8 cellular contexts compared by ENCODE assay signal in genomic region chr3:32392530-32393302, GRCh38. TPM values are rescaled to one million over a fixed set of nuclear protein-coding genes. Genes with fewer than 3 reads are reported as not detected.
DNase-seq lines count a peak whose midpoint lies in the region; ATAC-seq, FAIRE-seq and TF ChIP-seq lines count a peak whose summit lies in the region.

No MANE protein-coding gene starts in this region.

- no peaks in the 10 kb centered on the region for H3K9me1 ChIP-seq in K562 (ENCODE audit: control insufficient read depth, insufficient read depth, low read length)

- FAIRE-seq in K562 (lab: Jason Lieb, UNC): peak; percentile 32

- H3K27me3 ChIP-seq in K562 (ENCODE audit: control insufficient read depth in 2 of 2, insufficient read depth in 2 of 2, low read length in 2 of 2): peaks cover 28 to 43% of the 10 kb centered on the region in 2 experiments

- TF ChIP-seq EP300 in K562 (IDR thresholded peaks at IDR 0.05; ENCODE audit: low read length): no peak

- H4K20me1 ChIP-seq in OCI-LY7 (ENCODE audit: insufficient read depth, low read length) (no peaks in the 10 kb centered on the region), K562 (replicated peaks; ENCODE audit: control insufficient read depth, insufficient read depth, low read length) (no peaks in the 10 kb centered on the region)

- TF ChIP-seq RAD21 in K562 (CRISPR knock-in tag; conservative IDR thresholded peaks at IDR 0.05 in 1 of 2, IDR thresholded peaks at IDR 0.05 in 1 of 2): no peak

- H3K9me3 ChIP-seq in OCI-LY7 (ENCODE audit: low read length) (no peaks in the 10 kb centered on the region), K562 (replicated peaks; ENCODE audit: control insufficient read depth, insufficient read depth, low read depth, low read length) (no peaks in the 10 kb centered on the region)

- peak overlapping the region in 1 of 2 experiments; percentile 79; a peak in 2 of 4 replicates for H3K9ac ChIP-seq in K562 (ENCODE audit: insufficient read depth in 1 of 2, low read depth in 2 of 2, low read length in 2 of 2)

- peak overlapping the region; percentile 92 for H3K4me2 ChIP-seq in OCI-LY7 (ENCODE audit: low read length)
- no peak overlapping the region for H3K4me2 ChIP-seq in K562 (ENCODE audit: insufficient read depth, low read length)

- peak overlapping the region; percentile 68; the same call in 1 of the 2 replicates for H2AFZ ChIP-seq in OCI-LY7 (ENCODE audit: low read length)
- 0 out of 2 replicates have a peak overlapping the region, but pooled peaks have one; percentile 66 for H2AFZ ChIP-seq in K562 (ENCODE audit: low read depth, low read length)

- POLR2A ChIA-PET in OCI-LY7 (lab: Charles Lee) (interaction anchor here (0.8 to 1.2 kb wide), 2 partner anchors 34 to 80 kb away, joined by 4 to 5 read pairs; no protein-coding TSS in a partner anchor), K562 (lab: Yijun Ruan, JAX) (no interaction called here)

- TF ChIP-seq POLR2A in K562 (conservative IDR thresholded peaks at IDR 0.05) (no peak), GM18505 (IDR thresholded peaks at IDR 0.05; ENCODE audit: borderline replicate concordance, extremely low read depth, insufficient read depth, insufficient read length) (no peak)

- no TSS peak for BruUV-seq in OCI-LY7 (replicated peaks; lab: Mats Ljungman, UMichigan)
- no TSS peak for BruUV-seq in K562 (replicated peaks; lab: Mats Ljungman, UMichigan)

- WGBS in K562 (ENCODE audit: insufficient coverage, low coverage, missing lambda C conversion rate): 19% methylated on average over 15 of the region's 18 CpGs

- CTCF ChIA-PET in OCI-LY7 (lab: Charles Lee; ENCODE audit: unreplicated experiment): no interaction called here
- CTCF ChIA-PET in K562 (lab: Yijun Ruan, JAX; ENCODE audit: low intra/inter-chr PET ratio): no interaction called here

- DNase-seq in OCI-LY7 (ENCODE audit: low spot score) (no peak), K562 (ENCODE audit: extremely low read depth in 1 of 4, low spot score in 3 of 4) (no peak), iPS-NIHi7 (ENCODE audit: extremely low spot score) (peak; percentile 20), KBM-7 (no peak)
- DNase-seq in stimulated activated CD4-positive, alpha-beta T cell treated with anti-CD3 and anti-CD28 coated beads, Interleukin-1b, Interleukin-23, amount 100 ng/mL, for 48 hours: peak; percentile 37

- H3K36me3 ChIP-seq in OCI-LY7 (ENCODE audit: insufficient read depth, low read length) (no peaks in the 10 kb centered on the region; the same call in 1 of the 2 replicates), K562 (ENCODE audit: control insufficient read depth, insufficient read depth, low read length) (no peaks in the 10 kb centered on the region)

- peaks cover 64% of the 10 kb centered on the region for H3K4me1 ChIP-seq in OCI-LY7 (ENCODE audit: insufficient read depth, low read length, poor library complexity, severe bottlenecking)
- peaks cover 0 to 12% of the 10 kb centered on the region in 2 experiments; a peak in 2 of 5 replicates for H3K4me1 ChIP-seq in K562 (replicated peaks in 1 of 2; ENCODE audit: control insufficient read depth in 2 of 2, insufficient read depth in 2 of 2, low read length in 2 of 2)

- in situ Hi-C loops in K562 (cut with MboI) (no loop called here), KBM-7 (cut with MboI; ENCODE audit: low pct_unique_long_range_greater_than_20kb, low sequenced_read_pairs) (no loop called here)

- TF ChIP-seq CTCF in OCI-LY7 (conservative IDR thresholded peaks at IDR 0.05; ENCODE audit: low read length): peak; percentile 40; the same call in 1 of the 2 replicates
- TF ChIP-seq CTCF in K562 (IDR thresholded peaks at IDR 0.05 in 2 of 3, conservative IDR thresholded peaks at IDR 0.05 in 1 of 3; ENCODE audit: insufficient read depth in 2 of 3, low read depth in 1 of 3, low read length in 3 of 3): no peak

- H3K9me2 ChIP-seq in OCI-LY7 (ENCODE audit: insufficient read depth, low read length): no peaks in the 10 kb centered on the region

- H3K27ac ChIP-seq in OCI-LY7 (ENCODE audit: low read depth, low read length, poor library complexity, severe bottlenecking): no peak overlapping the region
- no peak overlapping the region for H3K27ac ChIP-seq in K562 (ENCODE audit: extremely low read depth, low read depth, low read length)

- intact Hi-C loops in OCI-LY7 (cut with micrococcal nuclease; ENCODE audit: unreplicated experiment) (no loop called here), K562 (cut with micrococcal nuclease) (no loop called here)

- H3K4me3 ChIP-seq in OCI-LY7 (ENCODE audit: low read depth, low read length, poor library complexity, severe bottlenecking) (peak overlapping the region; percentile 87), K562 (no peak overlapping the region; the same call in 1 of the 2 replicates)

- H3K79me2 ChIP-seq in OCI-LY7 (ENCODE audit: insufficient read depth, low read depth, low read length) (0 out of 2 replicates have a peak, but pooled peaks cover 4% of the 10 kb centered on the region), K562 (ENCODE audit: control insufficient read depth, insufficient read depth, low read length) (no peaks in the 10 kb centered on the region)

- ATAC-seq in GM19351 (IDR thresholded peaks at IDR 0.05; ENCODE audit: unreplicated experiment) (peak; percentile 18), K562 (peak; percentile 48), HG03045 (IDR thresholded peaks at IDR 0.05; ENCODE audit: unreplicated experiment) (no peak), GM18505 (IDR thresholded peaks at IDR 0.05; ENCODE audit: unreplicated experiment) (no peak)

TF ChIP-seq in K562, 482 proteins besides CTCF, POLR2A, EP300 and RAD21 (continues in another document):
- TF ChIP-seq UBTF (IDR thresholded peaks at IDR 0.05; ENCODE audit: borderline replicate concordance in 1 of 2, low read depth in 2 of 2, low read length in 2 of 2) (no peak), HCFC1 (IDR thresholded peaks at IDR 0.05; ENCODE audit: low read depth, low read length) (no peak), MYNN (IDR thresholded peaks at IDR 0.05) (no peak), MYNN (CRISPR knock-in tag; IDR thresholded peaks at IDR 0.05) (no peak), E2F8 (IDR thresholded peaks at IDR 0.05; ENCODE audit: low read depth, partially characterized antibody) (no peak), DIDO1 (tag; IDR thresholded peaks at IDR 0.05; ENCODE audit: low read depth) (no peak)

RNA-seq across cellular contexts. Expression of gene CMTM7, which starts 1.1 kb away (rescaled TPM):
- total RNA-seq in OCI-LY7 (2014; rRNA removed; shearing (Covaris generic)): 13.2 and 16.0 TPM in 2 replicates
- total RNA-seq in OCI-LY7 (2022) (19.0 TPM in 2 replicates), K562 (2014; rRNA removed) (not detected in 2 replicates), K562 (2014; rRNA removed; fragmentation: Illumina TruSeq; extraction: Trizol) (0.16 TPM in 1 of 2 replicates, not detected in the other), K562 (2015; rRNA removed; fragmentation: Illumina TruSeq; extraction: Trizol) (not detected in 2 replicates), K562 (2021) (0.38 and 0.49 TPM in 2 replicates)
- total RNA-seq in K562 (2011; cell fraction: chromatin; rRNA removed; ENCODE audit: low replicate concordance): 0.42 and 0.67 TPM in 2 replicates
- 0.53 and 1.0 TPM in 2 replicates for total RNA-seq in K562 (2011; cell fraction: nucleolus; rRNA removed)
- 0.73 and 0.92 TPM in 2 replicates for total RNA-seq in K562 (2011; cell fraction: nucleoplasm; rRNA removed)
- polyA plus RNA-seq in K562 (2011; rRNA removed) (0.96 and 1.6 TPM in 2 replicates), K562 (2014; fragmentation: Illumina TruSeq; extraction: Trizol) (0.25 and 0.33 TPM in 2 replicates), K562 (2014; fragmentation: Nextera tagmentation; extraction: Ambion mirVana) (under 1 TPM in 1 of 2 experiments, not detected in 1; 0.03 TPM), K562 (2014; rRNA removed) (0.27 and 0.42 TPM in 2 replicates)
- polyA plus RNA-seq in K562 (2011; cell fraction: cytosol; rRNA removed): 1.3 and 2.2 TPM in 2 replicates
- 1.4 and 1.5 TPM in 2 replicates for polyA plus RNA-seq in K562 (2011; cell fraction: nucleus; rRNA removed)
- 0.14 and 0.18 TPM in 2 replicates for polyA plus RNA-seq in K562 (2012)
- 0.48 and 0.84 TPM in 2 replicates for polyA minus RNA-seq in K562 (2011; rRNA and poly(A)+ RNA removed)
- 1.4 TPM in 1 of 2 replicates, not detected in the other for polyA minus RNA-seq in K562 (2011; cell fraction: cytosol; rRNA and poly(A)+ RNA removed)
- 0.40 and 0.44 TPM in 2 replicates for polyA minus RNA-seq in K562 (2011; cell fraction: nucleus; rRNA and poly(A)+ RNA removed)

Comparison
In these comparisons a context has a peak if more than half of its experiments do, and no peak if none do; other contexts are left out.
1. ATAC-seq: peak in GM19351 (single experiment) and K562 (single experiment); none in HG03045 (single experiment) and GM18505 (single experiment).
2. DNase-seq: peak in iPS-NIHi7 (single experiment) and stimulated activated CD4-positive, alpha-beta T cell treated with anti-CD3 and anti-CD28 coated beads, Interleukin-1b, Interleukin-23, amount 100 ng/mL, for 48 hours (single experiment); none in OCI-LY7 (single experiment), K562 (0 of 4) and KBM-7 (single experiment).
3. RNA of gene CMTM7, which starts 1.1 kb away (total RNA-seq): 13.2 to 19.0 TPM in OCI-LY7; 0.16 to 1.0 TPM in K562; every median in the first group is over 4 times any median in the second.